In genomic region chr1:166489670-166490436, GRCh38 we compare ENCODE assay signal across 8 cellular contexts.
DNase-seq lines count a peak whose midpoint lies in the region; ATAC-seq, FAIRE-seq and TF ChIP-seq lines count a peak whose summit lies in the region.

No MANE protein-coding gene starts in this region.

- DNase-seq in GM12864 (ENCODE audit: low read depth) = peak; percentile 75
- peak; percentile 41 to 54 for DNase-seq in Kasumi-1 (lab: John Stamatoyannopoulos, UW)
- peak; percentile 8 for DNase-seq in T-helper 9 cell
- peak; percentile 32 for DNase-seq in bronchial epithelial cell (ENCODE audit: low read depth)
- DNase-seq in psoas muscle = peak; percentile 16 to 34
- no peak for DNase-seq in prostate gland (ENCODE audit: low spot score)
- no peak for DNase-seq in NCI-H446 treated with DMSO at 0.1 percent for 48 hours (lab: John Stamatoyannopoulos, UW)

- H3K27me3 ChIP-seq in bronchial epithelial cell (ENCODE audit: control insufficient read depth, insufficient read depth, low read length) (no peaks in the 10 kb centered on the region), psoas muscle (ENCODE audit: insufficient read depth in 3 of 3, low read length in 2 of 3) (no peaks in the 10 kb centered on the region), prostate gland (replicated peaks; ENCODE audit: insufficient read depth) (no peaks in the 10 kb centered on the region)

- 66 to 76% (median 71%) methylated on average over 17 of the region's 17 CpGs for WGBS in psoas muscle, 3 donors
- 71% methylated on average over 17 of the region's 17 CpGs for WGBS in prostate gland

- TF ChIP-seq CTCF in GM12864 (IDR thresholded peaks at IDR 0.05; ENCODE audit: low read depth, low read length, missing control alignments) (no peak), bronchial epithelial cell (IDR thresholded peaks at IDR 0.05; ENCODE audit: insufficient read depth, low read length, severe bottlenecking) (no peak), psoas muscle (IDR thresholded peaks at IDR 0.05) (no peak), prostate gland (IDR thresholded peaks at IDR 0.05) (no peak)

- H3K4me3 ChIP-seq in GM12864 (ENCODE audit: low read depth, low read length) (peak overlapping the region; percentile 45), bronchial epithelial cell (ENCODE audit: low read depth, low read length) (no peak overlapping the region), psoas muscle (peak overlapping the region; percentile 60), prostate gland (peak overlapping the region in 1 of 2 donors; percentile 13)

- peak; percentile 84 for ATAC-seq in GM21737 (IDR thresholded peaks at IDR 0.05; ENCODE audit: unreplicated experiment)
- peak; percentile 39 to 73 (median 55) for ATAC-seq in psoas muscle

- no peaks in the 10 kb centered on the region for H3K4me1 ChIP-seq in psoas muscle
- H3K4me1 ChIP-seq in prostate gland (replicated peaks) = no peaks in the 10 kb centered on the region

- H3K9me3 ChIP-seq in psoas muscle = no peaks in the 10 kb centered on the region
- no peaks in the 10 kb centered on the region for H3K9me3 ChIP-seq in prostate gland

- H3K27ac ChIP-seq in psoas muscle (peak overlapping the region; percentile 63), prostate gland (no peak overlapping the region)

- intact Hi-C loops in psoas muscle (cut with DNase I) (no loop called here), prostate gland (cut with DNase I) (no loop called here)

- FAIRE-seq in bronchial epithelial cell (lab: Jason Lieb, UNC) = no peak

- H3K36me3 ChIP-seq in bronchial epithelial cell (ENCODE audit: control insufficient read depth, insufficient read depth, low read length) (no peaks in the 10 kb centered on the region), psoas muscle (ENCODE audit: insufficient read depth in 1 of 2, low read depth in 1 of 2) (no peaks in the 10 kb centered on the region), prostate gland (no peaks in the 10 kb centered on the region)

- TF ChIP-seq POLR2A in prostate gland (IDR thresholded peaks at IDR 0.05) = no peak

Comparison
In these comparisons a context has a peak if more than half of its experiments do, and no peak if none do; other contexts are left out.
1. DNase-seq: peak in GM12864 (single experiment), Kasumi-1 (2 of 2), T-helper 9 cell (single experiment), bronchial epithelial cell (single experiment) and psoas muscle (2 of 2); none in prostate gland (single experiment) and NCI-H446 treated with DMSO at 0.1 percent for 48 hours (single experiment).